8 cellular contexts compared by ENCODE assay signal in the genomic region with DNA sequence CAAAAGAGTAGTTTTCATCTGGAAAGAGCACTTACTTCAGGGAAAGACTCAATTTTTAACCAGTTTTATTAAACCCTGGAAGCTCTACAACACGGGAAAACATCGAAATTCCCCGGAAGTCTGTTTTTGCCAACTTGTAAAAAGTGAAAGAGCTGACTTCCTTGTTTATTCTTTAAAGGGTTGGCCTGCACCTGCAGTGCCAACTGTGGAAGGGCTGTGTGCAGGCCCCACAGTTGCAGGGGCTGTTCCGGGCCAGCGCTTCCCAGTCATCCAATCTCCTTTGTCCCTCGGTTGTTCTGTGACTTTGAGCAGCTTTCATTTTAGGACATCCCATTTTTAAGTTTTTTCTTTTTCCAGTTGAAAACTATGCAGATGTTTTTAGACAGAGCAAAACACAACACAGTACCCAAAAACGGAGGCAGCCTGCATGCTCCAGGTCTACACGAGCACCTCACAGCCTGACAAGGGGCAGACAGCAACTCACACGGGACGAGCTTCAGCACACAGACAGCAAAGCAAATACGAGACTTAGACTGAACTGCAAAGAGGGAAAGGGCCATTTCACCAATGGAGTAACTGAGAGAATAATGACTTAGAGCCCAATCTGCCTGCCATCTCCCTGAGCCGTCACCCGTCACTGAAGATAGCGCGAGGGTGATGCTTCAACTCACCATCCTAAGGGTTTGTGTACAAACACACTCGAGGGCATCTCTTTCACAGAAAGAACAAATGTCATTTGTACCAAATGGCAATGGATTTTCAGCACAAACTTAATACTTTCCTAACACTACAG.
DNase-seq lines count a peak whose midpoint lies in the region; ATAC-seq, FAIRE-seq and TF ChIP-seq lines count a peak whose summit lies in the region.
"Had no signal": no experiment of that assay in that cellular context is flagged by ENCODE, and none has a peak within 500 bp of the region (broad histone marks: within the 10 kb centered on the region; RNA-seq: fewer than 3 reads in every experiment).

No MANE protein-coding gene starts in this region.

- TF ChIP-seq RAD21 in H1 (IDR thresholded peaks at IDR 0.05 in 1 of 2, conservative IDR thresholded peaks at IDR 0.05 in 1 of 2; ENCODE audit: low read depth in 2 of 2, low read length in 2 of 2): no peak

- H3K79me1 ChIP-seq in H1 (ENCODE audit: low read depth, low read length): no peaks in the 10 kb centered on the region; the same call in 1 of the 2 replicates

- DNase-seq in Karpas-422 (peak; percentile 46), H1 (ENCODE audit: low read depth in 1 of 2, low spot score in 2 of 2) (peak in 1 of 2 experiments; percentile 41), renal cortical epithelial cell (ENCODE audit: low read depth) (peak; percentile 47), HuH-7.5 (ENCODE audit: low spot score) (no peak)
- DNase-seq: HCEC 1CT had no signal

- no peak overlapping the region for H3K56ac ChIP-seq in H1 (replicated peaks; ENCODE audit: insufficient read length, low read depth, low read length)

- H3K27me3 ChIP-seq in Karpas-422 (ENCODE audit: low read length) (no peaks in the 10 kb centered on the region), H1 (replicated peaks in 1 of 4; ENCODE audit: control insufficient read depth in 3 of 4, extremely low read depth in 1 of 4, insufficient read depth in 3 of 4, low read length in 3 of 4) (no peaks in the 10 kb centered on the region)

- H2AK5ac ChIP-seq in H1 (ENCODE audit: low read depth, low read length): no peak overlapping the region

- no peak overlapping the region for H3K18ac ChIP-seq in H1 (ENCODE audit: extremely low read depth, low read length)

- H2BK12ac ChIP-seq in H1 (ENCODE audit: low read depth, low read length): 0 out of 2 replicates have a peak overlapping the region, but pooled peaks have one; percentile 35

- H3K14ac ChIP-seq in H1 (ENCODE audit: insufficient read length): no peak overlapping the region

- H3K23me2 ChIP-seq in H1 (ENCODE audit: low read depth, low read length): no peaks in the 10 kb centered on the region

- no peak overlapping the region for H4K91ac ChIP-seq in H1 (replicated peaks; ENCODE audit: insufficient read length, low read length)

- H3K36me3 ChIP-seq in Karpas-422 (ENCODE audit: insufficient read depth, low read length) (no peaks in the 10 kb centered on the region), H1 (ENCODE audit: control insufficient read depth in 2 of 4, insufficient read depth in 4 of 4, low read length in 3 of 4) (peaks cover 2 to 22% (median 9%) of the 10 kb centered on the region in 4 experiments; a peak in 6 of 8 replicates)

- CTCF ChIA-PET in H1 (lab: Charles Lee; ENCODE audit: partially characterized antibody): interaction anchor here (2.0 to 3.6 kb wide), 2 partner anchors 9 to 329 kb away, joined by 6 to 14 read pairs; no protein-coding TSS in a partner anchor

- POLR2A ChIA-PET in H1 (lab: Charles Lee; ENCODE audit: partially characterized antibody): interaction anchor here (0.8 to 1.4 kb wide), 5 partner anchors 8 to 737 kb away, joined by 3 to 4 read pairs (median 3); no protein-coding TSS in a partner anchor

- H3K9me2 ChIP-seq in Karpas-422 (replicated peaks; ENCODE audit: insufficient read depth, low read length): no peaks in the 10 kb centered on the region

- TF ChIP-seq CTCF in H1 (IDR thresholded peaks at IDR 0.05; ENCODE audit: control extremely low read depth in 1 of 3, insufficient read depth in 1 of 3, low read depth in 1 of 3, low read length in 3 of 3): no peak

- ATAC-seq in GM18502 (IDR thresholded peaks at IDR 0.05; ENCODE audit: poor library complexity, unreplicated experiment) (peak; percentile 56), GM18861 (IDR thresholded peaks at IDR 0.05; ENCODE audit: unreplicated experiment) (no peak), HG02885 (IDR thresholded peaks at IDR 0.05; ENCODE audit: poor library complexity, unreplicated experiment) (no peak)

- H3K27ac ChIP-seq in Karpas-422 (ENCODE audit: low read length) (peak overlapping the region; percentile 41), H1 (ENCODE audit: low read depth, low read length) (no peak overlapping the region)

- no peak overlapping the region for H2BK15ac ChIP-seq in H1 (ENCODE audit: low read length)

- TF ChIP-seq EP300 in H1 (IDR thresholded peaks at IDR 0.05; ENCODE audit: borderline replicate concordance in 1 of 2, low read depth in 2 of 2, low read length in 2 of 2): no peak

- no peak overlapping the region for H4K8ac ChIP-seq in H1 (ENCODE audit: extremely low read depth, insufficient read depth, low read length)

- H2BK5ac ChIP-seq in H1 (ENCODE audit: low read depth, low read length): no peak overlapping the region

- H2BK120ac ChIP-seq in H1 (replicated peaks; ENCODE audit: low read depth, low read length): no peak overlapping the region

- no peak overlapping the region for H3K4ac ChIP-seq in H1 (replicated peaks; ENCODE audit: insufficient read length, low read depth, low read length)

- no peaks in the 10 kb centered on the region for H3K79me2 ChIP-seq in Karpas-422 (ENCODE audit: low read length)
- H3K79me2 ChIP-seq in H1 (ENCODE audit: control insufficient read depth in 1 of 2, insufficient read depth in 2 of 2, low read length in 2 of 2): no peaks in the 10 kb centered on the region

- H3K4me2 ChIP-seq in Karpas-422 (ENCODE audit: low read depth, low read length, poor library complexity, severe bottlenecking) (peak overlapping the region; percentile 41), H1 (ENCODE audit: insufficient read depth in 1 of 2, low read depth in 2 of 2, low read length in 2 of 2) (no peak overlapping the region)

- no peaks in the 10 kb centered on the region for H4K20me1 ChIP-seq in Karpas-422 (ENCODE audit: insufficient read depth, low read depth, low read length)
- H4K20me1 ChIP-seq in H1 (replicated peaks in 1 of 2; ENCODE audit: control insufficient read depth in 1 of 2, insufficient read depth in 2 of 2, low read length in 2 of 2): no peaks in the 10 kb centered on the region

- TF ChIP-seq POLR2A in H1 (IDR thresholded peaks at IDR 0.05; ENCODE audit: control extremely low read depth in 1 of 2, low read depth in 2 of 2, low read length in 2 of 2): no peak

- H3K9me3 ChIP-seq in Karpas-422 (ENCODE audit: low read length) (no peaks in the 10 kb centered on the region), H1 (ENCODE audit: insufficient read depth in 2 of 2, low read depth in 1 of 2, low read length in 1 of 2) (no peaks in the 10 kb centered on the region)

- H2BK20ac ChIP-seq in H1 (ENCODE audit: low read length): no peak overlapping the region

- no peak overlapping the region for H3K23ac ChIP-seq in H1 (ENCODE audit: insufficient read length)

- H3K4me1 ChIP-seq in Karpas-422 (ENCODE audit: low read length): peaks cover 23% of the 10 kb centered on the region
- peaks cover 0 to 8% (median 5%) of the 10 kb centered on the region in 4 experiments; a peak in 5 of 7 replicates for H3K4me1 ChIP-seq in H1 (replicated peaks in 1 of 4; ENCODE audit: control insufficient read depth in 3 of 4, insufficient read depth in 4 of 4, low read length in 3 of 4)

- no peak overlapping the region for H4K5ac ChIP-seq in H1 (ENCODE audit: insufficient read length, low read depth, low read length)

- no peak for FAIRE-seq in H1 (lab: Jason Lieb, UNC)

- H3K9ac ChIP-seq in Karpas-422 (ENCODE audit: low read length) (0 out of 2 replicates have a peak overlapping the region, but pooled peaks have one; percentile 31), H1 (replicated peaks in 1 of 4; ENCODE audit: extremely low read depth in 1 of 4, low read depth in 3 of 4, low read length in 3 of 4) (no peak overlapping the region; a peak in 1 of 7 replicates)

- 92% methylated on average over 16 of the region's 16 CpGs; no CpG with 5 or more reads in 1 of the 2 experiments for WGBS in H1 (ENCODE audit: extremely low coverage in 1 of 2, insufficient coverage in 1 of 2, insufficient read length in 1 of 2, insufficient replicate concordance in 2 of 2, low coverage in 1 of 2, low lambda C conversion rate in 2 of 2, missing lambda C conversion rate in 1 of 2), 2 experiments

- H2AFZ ChIP-seq in Karpas-422 (ENCODE audit: low read length): no peak overlapping the region
- no peak overlapping the region for H2AFZ ChIP-seq in H1 (ENCODE audit: low read length)

- H3K4me3 ChIP-seq in Karpas-422 (ENCODE audit: low read length) (peak overlapping the region; percentile 16; the same call in 1 of the 2 replicates), H1 (ENCODE audit: extremely low read depth in 1 of 4, insufficient read depth in 2 of 4, low read depth in 3 of 4, low read length in 4 of 4) (no peak overlapping the region)

TF ChIP-seq in H1, 55 proteins besides CTCF, POLR2A, EP300 and RAD21:
- TF ChIP-seq GTF2F1 (IDR thresholded peaks at IDR 0.05; ENCODE audit: borderline replicate concordance, low read depth, low read length) (no peak), TCF12 (IDR thresholded peaks at IDR 0.05; ENCODE audit: low read depth, low read length) (no peak), CBX5 (IDR thresholded peaks at IDR 0.05; ENCODE audit: low read depth, low read length) (no peak), SIRT6 (IDR thresholded peaks at IDR 0.05; ENCODE audit: low read length) (no peak), SIX5 (IDR thresholded peaks at IDR 0.05; ENCODE audit: low read depth, low read length) (no peak), BACH1 (IDR thresholded peaks at IDR 0.05; ENCODE audit: low read length) (no peak), CEBPB (IDR thresholded peaks at IDR 0.05; ENCODE audit: low read depth, low read length) (no peak), MAX (IDR thresholded peaks at IDR 0.05) (no peak), SP2 (IDR thresholded peaks at IDR 0.05; ENCODE audit: low read length) (no peak), SIN3A (conservative IDR thresholded peaks at IDR 0.05 in 1 of 2, IDR thresholded peaks at IDR 0.05 in 1 of 2; ENCODE audit: low read depth in 1 of 2, low read length in 2 of 2) (no peak), KDM5A (IDR thresholded peaks at IDR 0.05; ENCODE audit: low read length) (no peak), TAF7 (optimal IDR thresholded peaks at IDR 0.05; ENCODE audit: borderline replicate concordance, low read depth, low read length) (no peak), FOSL1 (IDR thresholded peaks at IDR 0.05; ENCODE audit: insufficient read depth, low read depth, low read length) (no peak), RFX5 (IDR thresholded peaks at IDR 0.05; ENCODE audit: borderline replicate concordance, low read depth, low read length) (no peak)
